ENCODE assay signal across 20 cellular contexts in genomic region chr10:11679946-11680345, GRCh38.
DNase-seq lines count a peak whose midpoint lies in the region; ATAC-seq and TF ChIP-seq lines count a peak whose summit lies in the region.
"Had no signal": no experiment of that assay in that cellular context is flagged by ENCODE, and none has a peak within 500 bp of the region (broad histone marks: within the 10 kb centered on the region; RNA-seq: fewer than 3 reads in every experiment).

No MANE protein-coding gene starts in this region.

- no peaks in the 10 kb centered on the region; the same call in 1 of the 2 replicates for H4K20me1 ChIP-seq in GM23338 (replicated peaks; ENCODE audit: insufficient read depth)

- CTCF ChIA-PET in T-cell (lab: Charles Lee) = no interaction called here

- H3K36me3 Mint-ChIP-seq in GM23338 (ENCODE audit: low read depth) (no peaks in the 10 kb centered on the region), T-cell (no peaks in the 10 kb centered on the region)
- H3K36me3 Mint-ChIP-seq in stimulated activated memory B cell treated with anti-CD40 and anti-IgM and Interleukin-4, amounts not matched to agents 10 μg/mL and 1 μg/mL and 100 μg/mL, for 72 hours = peaks cover 6% of the 10 kb centered on the region
- H3K36me3 Mint-ChIP-seq in activated T-helper 17 cell treated with anti-CD3 and anti-CD28 coated beads, Interleukin-2, amount 50 U/mL, for 72 hours (ENCODE audit: low read depth) = no peaks in the 10 kb centered on the region

- POLR2A ChIA-PET in T-cell (lab: Charles Lee) = no interaction called here

- H3K4me3 Mint-ChIP-seq in GM23338 = no peak overlapping the region
- no peak overlapping the region for H3K4me3 Mint-ChIP-seq in T-cell
- H3K4me3 Mint-ChIP-seq in stimulated activated memory B cell treated with anti-CD40 and anti-IgM and Interleukin-4, amounts not matched to agents 10 μg/mL and 1 μg/mL and 100 μg/mL, for 72 hours = no peak overlapping the region
- no peak overlapping the region for H3K4me3 Mint-ChIP-seq in activated T-helper 17 cell treated with anti-CD3 and anti-CD28 coated beads, Interleukin-2, amount 50 U/mL, for 72 hours

- TF ChIP-seq CTCF in GM23338 (conservative IDR thresholded peaks at IDR 0.05; ENCODE audit: low read depth in 2 of 2) = no peak

- H2AFZ ChIP-seq in GM23338 = 0 out of 2 replicates have a peak overlapping the region, but pooled peaks have one; percentile 18

- H3K27ac ChIP-seq in GM23338 (ENCODE audit: low read depth) = no peak overlapping the region
- H3K27ac ChIP-seq: C4-2B had no signal

- no peak overlapping the region for H3K4me2 ChIP-seq in GM23338
- H3K4me2 ChIP-seq: SK-N-SH had no signal

- H3K9me2 ChIP-seq in GM23338 (ENCODE audit: insufficient read depth) = no peaks in the 10 kb centered on the region
- H3K9me2 ChIP-seq: SK-N-SH had no signal

- no peaks in the 10 kb centered on the region for H3F3A ChIP-seq in GM23338 (replicated peaks; ENCODE audit: low read depth)

- no peaks in the 10 kb centered on the region for H3K27me3 ChIP-seq in GM23338 (ENCODE audit: insufficient read depth)

- H3K4me1 Mint-ChIP-seq in GM23338 = peaks cover 4% of the 10 kb centered on the region
- H3K4me1 Mint-ChIP-seq in T-cell = peaks cover 26 to 45% (median 34%) of the 10 kb centered on the region in 3 donors
- H3K4me1 Mint-ChIP-seq in stimulated activated memory B cell treated with anti-CD40 and anti-IgM and Interleukin-4, amounts not matched to agents 10 μg/mL and 1 μg/mL and 100 μg/mL, for 72 hours = peaks cover 74% of the 10 kb centered on the region
- peaks cover 10% of the 10 kb centered on the region for H3K4me1 Mint-ChIP-seq in activated T-helper 17 cell treated with anti-CD3 and anti-CD28 coated beads, Interleukin-2, amount 50 U/mL, for 72 hours

- no peaks in the 10 kb centered on the region for H3K79me2 ChIP-seq in GM23338 (replicated peaks; ENCODE audit: insufficient read depth)

- H3K27me3 Mint-ChIP-seq in GM23338 (ENCODE audit: insufficient read depth, low read depth, poor library complexity) (peaks cover 1% of the 10 kb centered on the region), T-cell (peaks cover 0 to 10% of the 10 kb centered on the region in 2 donors)
- H3K27me3 Mint-ChIP-seq in stimulated activated memory B cell treated with anti-CD40 and anti-IgM and Interleukin-4, amounts not matched to agents 10 μg/mL and 1 μg/mL and 100 μg/mL, for 72 hours = no peaks in the 10 kb centered on the region
- H3K27me3 Mint-ChIP-seq in activated T-helper 17 cell treated with anti-CD3 and anti-CD28 coated beads, Interleukin-2, amount 50 U/mL, for 72 hours = peaks cover 16% of the 10 kb centered on the region

- peaks cover 1% of the 10 kb centered on the region; the same call in 1 of the 2 replicates for H3K4me1 ChIP-seq in GM23338 (ENCODE audit: insufficient read depth)

- no peak for ATAC-seq in GM23338
- no peak for ATAC-seq in T-cell (replicated peaks in 1 of 4)
- no peak for ATAC-seq in stimulated activated memory B cell treated with anti-CD40 and anti-IgM and Interleukin-4, amounts not matched to agents 10 μg/mL and 1 μg/mL and 100 μg/mL, for 72 hours
- ATAC-seq in activated T-helper 17 cell treated with anti-CD3 and anti-CD28 coated beads, Interleukin-2, amount 50 U/mL, for 72 hours (replicated peaks) = no peak
- ATAC-seq: HCT116, K562 had no signal

- H3K9me3 Mint-ChIP-seq in GM23338 = no peaks in the 10 kb centered on the region
- no peaks in the 10 kb centered on the region for H3K9me3 Mint-ChIP-seq in T-cell
- peaks cover 9% of the 10 kb centered on the region for H3K9me3 Mint-ChIP-seq in stimulated activated memory B cell treated with anti-CD40 and anti-IgM and Interleukin-4, amounts not matched to agents 10 μg/mL and 1 μg/mL and 100 μg/mL, for 72 hours
- peaks cover 5% of the 10 kb centered on the region for H3K9me3 Mint-ChIP-seq in activated T-helper 17 cell treated with anti-CD3 and anti-CD28 coated beads, Interleukin-2, amount 50 U/mL, for 72 hours

- DNase-seq in GM23338 (ENCODE audit: low spot score) (no peak), T-cell (no peak), left kidney (ENCODE audit: low read depth, low spot score) (peak; percentile 11), GDM1 (lab: John Stamatoyannopoulos, UW) (no peak), NCI-H510A treated with DMSO at 0.1 percent for 48 hours (lab: John Stamatoyannopoulos, UW) (no peak)
- DNase-seq: GOT3; NCI-H1105 treated with DMSO at 0.1 percent for 48 hours; NCI-H1694; NCI-H2081 treated with DMSO at 0.1 percent for 48 hours; NCI-H446 treated with DMSO at 0.1 percent for 48 hours; NCI-H748 treated with DMSO at 0.1 percent for 48 hours; NK-92 treated with Interleukin-12 subunit alpha and Interleukin-12 subunit beta, amount 100 ng/mL, for 24 hours; OCI-M1; Right ventricle myocardium superior; SK-N-SH had no signal

- no peaks in the 10 kb centered on the region for H3K36me3 ChIP-seq in GM23338 (ENCODE audit: insufficient read depth)

- H3K4me3 ChIP-seq in GM23338 = no peak overlapping the region
- H3K4me3 ChIP-seq: K562 had no signal

- H3K27ac Mint-ChIP-seq in GM23338 (no peak overlapping the region), T-cell (peak overlapping the region; percentile 22 to 42)
- H3K27ac Mint-ChIP-seq in stimulated activated memory B cell treated with anti-CD40 and anti-IgM and Interleukin-4, amounts not matched to agents 10 μg/mL and 1 μg/mL and 100 μg/mL, for 72 hours = peak overlapping the region; percentile 51
- H3K27ac Mint-ChIP-seq in activated T-helper 17 cell treated with anti-CD3 and anti-CD28 coated beads, Interleukin-2, amount 50 U/mL, for 72 hours = no peak overlapping the region

TF ChIP-seq in GM23338, 12 proteins besides CTCF, POLR2A, EP300 and RAD21 (continues in another document):
- TF ChIP-seq POLR2AphosphoS5 (IDR thresholded peaks at IDR 0.05; ENCODE audit: low read depth) = no peak
- no peak for TF ChIP-seq STAT1 (IDR thresholded peaks at IDR 0.05; ENCODE audit: unreplicated experiment)
- TF ChIP-seq JUNB (IDR thresholded peaks at IDR 0.05; ENCODE audit: unreplicated experiment) = no peak
- TF ChIP-seq, protein P1, sequence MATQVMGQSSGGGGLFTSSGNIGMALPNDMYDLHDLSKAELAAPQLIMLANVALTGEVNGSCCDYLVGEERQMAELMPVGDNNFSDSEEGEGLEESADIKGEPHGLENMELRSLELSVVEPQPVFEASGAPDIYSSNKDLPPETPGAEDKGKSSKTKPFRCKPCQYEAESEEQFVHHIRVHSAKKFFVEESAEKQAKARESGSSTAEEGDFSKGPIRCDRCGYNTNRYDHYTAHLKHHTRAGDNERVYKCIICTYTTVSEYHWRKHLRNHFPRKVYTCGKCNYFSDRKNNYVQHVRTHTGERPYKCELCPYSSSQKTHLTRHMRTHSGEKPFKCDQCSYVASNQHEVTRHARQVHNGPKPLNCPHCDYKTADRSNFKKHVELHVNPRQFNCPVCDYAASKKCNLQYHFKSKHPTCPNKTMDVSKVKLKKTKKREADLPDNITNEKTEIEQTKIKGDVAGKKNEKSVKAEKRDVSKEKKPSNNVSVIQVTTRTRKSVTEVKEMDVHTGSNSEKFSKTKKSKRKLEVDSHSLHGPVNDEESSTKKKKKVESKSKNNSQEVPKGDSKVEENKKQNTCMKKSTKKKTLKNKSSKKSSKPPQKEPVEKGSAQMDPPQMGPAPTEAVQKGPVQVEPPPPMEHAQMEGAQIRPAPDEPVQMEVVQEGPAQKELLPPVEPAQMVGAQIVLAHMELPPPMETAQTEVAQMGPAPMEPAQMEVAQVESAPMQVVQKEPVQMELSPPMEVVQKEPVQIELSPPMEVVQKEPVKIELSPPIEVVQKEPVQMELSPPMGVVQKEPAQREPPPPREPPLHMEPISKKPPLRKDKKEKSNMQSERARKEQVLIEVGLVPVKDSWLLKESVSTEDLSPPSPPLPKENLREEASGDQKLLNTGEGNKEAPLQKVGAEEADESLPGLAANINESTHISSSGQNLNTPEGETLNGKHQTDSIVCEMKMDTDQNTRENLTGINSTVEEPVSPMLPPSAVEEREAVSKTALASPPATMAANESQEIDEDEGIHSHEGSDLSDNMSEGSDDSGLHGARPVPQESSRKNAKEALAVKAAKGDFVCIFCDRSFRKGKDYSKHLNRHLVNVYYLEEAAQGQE (IDR thresholded peaks at IDR 0.05; ENCODE audit: unreplicated experiment) = no peak
- TF ChIP-seq ZNF331 (CRISPR knock-in tag; IDR thresholded peaks at IDR 0.05; ENCODE audit: low read depth) = no peak
- TF ChIP-seq EZH2 (IDR thresholded peaks at IDR 0.05; ENCODE audit: low read depth, unreplicated experiment) = no peak
- no peak for TF ChIP-seq CREB1 (CRISPR knock-in tag; IDR thresholded peaks at IDR 0.05; ENCODE audit: low read depth)

Comparison
In these comparisons a context has a peak if more than half of its experiments do, and no peak if none do; other contexts are left out.
1. H3K27ac Mint-ChIP-seq: peak in T-cell (2 of 2) and stimulated activated memory B cell treated with anti-CD40 and anti-IgM and Interleukin-4, amounts not matched to agents 10 μg/mL and 1 μg/mL and 100 μg/mL, for 72 hours (single experiment); none in GM23338 (single experiment) and activated T-helper 17 cell treated with anti-CD3 and anti-CD28 coated beads, Interleukin-2, amount 50 U/mL, for 72 hours (single experiment).